In the genomic region with DNA sequence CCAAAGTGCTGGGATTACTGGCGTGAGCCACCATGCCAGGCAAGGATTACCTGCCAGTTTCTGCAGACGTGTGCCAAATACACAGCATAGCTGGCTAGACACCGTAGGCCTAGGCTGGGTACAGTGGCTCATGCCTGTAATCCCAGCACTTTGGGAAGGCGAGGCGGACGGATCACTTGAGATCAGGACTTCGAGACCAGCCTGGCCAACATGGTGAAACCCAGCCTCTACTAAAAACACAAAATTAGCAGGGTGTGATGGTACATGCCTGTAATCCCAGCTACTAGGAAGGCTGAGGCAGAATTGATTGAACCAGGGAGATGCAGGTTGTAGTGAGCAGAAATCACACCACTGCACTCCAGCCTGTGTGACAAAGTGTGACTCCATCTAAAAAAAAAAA, we compare ENCODE assay signal across 1 cellular context.
TF ChIP-seq lines count a peak whose summit lies in the region.

No MANE protein-coding gene starts in this region.

TF ChIP-seq in SK-N-SH treated with all-trans-retinoic acid at 6 μM for 48 hours, 23 proteins besides CTCF, POLR2A, EP300 and RAD21 (continued from another document):
- TF ChIP-seq BACH2 (CRISPR knock-in tag; IDR thresholded peaks at IDR 0.05; ENCODE audit: borderline replicate concordance), result no peak
- no peak for TF ChIP-seq ESRRG (CRISPR knock-in tag; IDR thresholded peaks at IDR 0.05)
- no peak for TF ChIP-seq ARNTL (CRISPR knock-in tag; IDR thresholded peaks at IDR 0.05; ENCODE audit: borderline replicate concordance, low read depth)
- TF ChIP-seq, protein P1, sequence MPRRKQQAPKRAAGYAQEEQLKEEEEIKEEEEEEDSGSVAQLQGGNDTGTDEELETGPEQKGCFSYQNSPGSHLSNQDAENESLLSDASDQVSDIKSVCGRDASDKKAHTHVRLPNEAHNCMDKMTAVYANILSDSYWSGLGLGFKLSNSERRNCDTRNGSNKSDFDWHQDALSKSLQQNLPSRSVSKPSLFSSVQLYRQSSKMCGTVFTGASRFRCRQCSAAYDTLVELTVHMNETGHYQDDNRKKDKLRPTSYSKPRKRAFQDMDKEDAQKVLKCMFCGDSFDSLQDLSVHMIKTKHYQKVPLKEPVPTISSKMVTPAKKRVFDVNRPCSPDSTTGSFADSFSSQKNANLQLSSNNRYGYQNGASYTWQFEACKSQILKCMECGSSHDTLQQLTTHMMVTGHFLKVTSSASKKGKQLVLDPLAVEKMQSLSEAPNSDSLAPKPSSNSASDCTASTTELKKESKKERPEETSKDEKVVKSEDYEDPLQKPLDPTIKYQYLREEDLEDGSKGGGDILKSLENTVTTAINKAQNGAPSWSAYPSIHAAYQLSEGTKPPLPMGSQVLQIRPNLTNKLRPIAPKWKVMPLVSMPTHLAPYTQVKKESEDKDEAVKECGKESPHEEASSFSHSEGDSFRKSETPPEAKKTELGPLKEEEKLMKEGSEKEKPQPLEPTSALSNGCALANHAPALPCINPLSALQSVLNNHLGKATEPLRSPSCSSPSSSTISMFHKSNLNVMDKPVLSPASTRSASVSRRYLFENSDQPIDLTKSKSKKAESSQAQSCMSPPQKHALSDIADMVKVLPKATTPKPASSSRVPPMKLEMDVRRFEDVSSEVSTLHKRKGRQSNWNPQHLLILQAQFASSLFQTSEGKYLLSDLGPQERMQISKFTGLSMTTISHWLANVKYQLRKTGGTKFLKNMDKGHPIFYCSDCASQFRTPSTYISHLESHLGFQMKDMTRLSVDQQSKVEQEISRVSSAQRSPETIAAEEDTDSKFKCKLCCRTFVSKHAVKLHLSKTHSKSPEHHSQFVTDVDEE (CRISPR knock-in tag; IDR thresholded peaks at IDR 0.05), result no peak
- TF ChIP-seq SNAI2 (CRISPR knock-in tag; IDR thresholded peaks at IDR 0.05), result no peak
- TF ChIP-seq CSDC2 (CRISPR knock-in tag; IDR thresholded peaks at IDR 0.05), result no peak
- TF ChIP-seq, protein P2, sequence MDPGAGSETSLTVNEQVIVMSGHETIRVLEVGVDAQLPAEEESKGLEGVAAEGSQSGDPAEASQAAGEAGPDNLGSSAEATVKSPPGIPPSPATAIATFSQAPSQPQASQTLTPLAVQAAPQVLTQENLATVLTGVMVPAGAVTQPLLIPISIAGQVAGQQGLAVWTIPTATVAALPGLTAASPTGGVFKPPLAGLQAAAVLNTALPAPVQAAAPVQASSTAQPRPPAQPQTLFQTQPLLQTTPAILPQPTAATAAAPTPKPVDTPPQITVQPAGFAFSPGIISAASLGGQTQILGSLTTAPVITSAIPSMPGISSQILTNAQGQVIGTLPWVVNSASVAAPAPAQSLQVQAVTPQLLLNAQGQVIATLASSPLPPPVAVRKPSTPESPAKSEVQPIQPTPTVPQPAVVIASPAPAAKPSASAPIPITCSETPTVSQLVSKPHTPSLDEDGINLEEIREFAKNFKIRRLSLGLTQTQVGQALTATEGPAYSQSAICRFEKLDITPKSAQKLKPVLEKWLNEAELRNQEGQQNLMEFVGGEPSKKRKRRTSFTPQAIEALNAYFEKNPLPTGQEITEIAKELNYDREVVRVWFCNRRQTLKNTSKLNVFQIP (CRISPR knock-in tag; IDR thresholded peaks at IDR 0.05; ENCODE audit: borderline replicate concordance, low read depth), result no peak
- no peak for TF ChIP-seq ZNF565 (CRISPR knock-in tag; conservative IDR thresholded peaks at IDR 0.05; ENCODE audit: low read depth)
